7 cellular contexts compared by ENCODE assay signal in genomic region chr16:27200914-27201313, GRCh38. TPM values are rescaled to one million over a fixed set of nuclear protein-coding genes. Genes with fewer than 3 reads are reported as not detected.
A peak's percentile ranks its signal among the peaks of the same experiment; 100 is the strongest.
DNase-seq lines count a peak whose midpoint lies in the region; ATAC-seq and TF ChIP-seq lines count a peak whose summit lies in the region.
"Not testable (repeated sequence)": the region's sequence is repeated elsewhere in the genome, so short reads cannot be mapped to it uniquely, and the experiment has no call there.

No MANE protein-coding gene starts in this region.

- DNase-seq in CD8-positive, alpha-beta T cell; T-helper 17 cell; activated CD4-positive, alpha-beta memory T cell treated with anti-CD3 and anti-CD28 coated beads, Interleukin-2, amount 10 ng/mL, durations not matched to agents 7 days and 5 days; activated naive CD8-positive, alpha-beta T cell treated with anti-CD3 and anti-CD28 coated beads, Interleukin-2, amount 10 ng/mL, durations not matched to agents 7 days and 5 days; memory B cell (ENCODE audit: low spot score in 2 of 2); neural crest cell (ENCODE audit: low read depth, low spot score): not testable (repeated sequence)

- H3K9me3 Mint-ChIP-seq in CD8-positive, alpha-beta T cell; activated CD4-positive, alpha-beta memory T cell treated with anti-CD3 and anti-CD28 coated beads, Interleukin-2, amount 10 ng/mL, durations not matched to agents 7 days and 5 days; activated T-helper 17 cell treated with anti-CD3 and anti-CD28 coated beads, Interleukin-2, amount 50 U/mL, for 72 hours; activated naive CD8-positive, alpha-beta T cell treated with anti-CD3 and anti-CD28 coated beads, Interleukin-2, amount 10 ng/mL, durations not matched to agents 7 days and 5 days; memory B cell; neural crest cell: not testable (repeated sequence)

- peak overlapping the region; percentile 15 for H3K4me3 Mint-ChIP-seq in CD8-positive, alpha-beta T cell
- H3K4me3 Mint-ChIP-seq in T-helper 17 cell (peak overlapping the region; percentile 71), memory B cell (peak overlapping the region; percentile 6), neural crest cell (peak overlapping the region; percentile 72)
- H3K4me3 Mint-ChIP-seq in activated CD4-positive, alpha-beta memory T cell treated with anti-CD3 and anti-CD28 coated beads, Interleukin-2, amount 10 ng/mL, durations not matched to agents 7 days and 5 days; activated naive CD8-positive, alpha-beta T cell treated with anti-CD3 and anti-CD28 coated beads, Interleukin-2, amount 10 ng/mL, durations not matched to agents 7 days and 5 days: not testable (repeated sequence)
- H3K4me3 Mint-ChIP-seq in activated T-helper 17 cell treated with anti-CD3 and anti-CD28 coated beads, Interleukin-2, amount 50 U/mL, for 72 hours: peak overlapping the region; percentile 72

- intact Hi-C loops in CD8-positive, alpha-beta T cell (cut with DNase I, micrococcal nuclease): loop anchor here in 1 of 2 experiments (5.0 kb wide), 1 partner anchor 1011 kb away; the partner anchor contains the start of gene XPO6

- peaks cover 82% of the 10 kb centered on the region for H3K4me1 Mint-ChIP-seq in CD8-positive, alpha-beta T cell (ENCODE audit: low read depth)
- peaks cover 55% of the 10 kb centered on the region for H3K4me1 Mint-ChIP-seq in T-helper 17 cell
- peaks cover 79% of the 10 kb centered on the region for H3K4me1 Mint-ChIP-seq in activated CD4-positive, alpha-beta memory T cell treated with anti-CD3 and anti-CD28 coated beads, Interleukin-2, amount 10 ng/mL, durations not matched to agents 7 days and 5 days
- peaks cover 34% of the 10 kb centered on the region for H3K4me1 Mint-ChIP-seq in activated T-helper 17 cell treated with anti-CD3 and anti-CD28 coated beads, Interleukin-2, amount 50 U/mL, for 72 hours
- H3K4me1 Mint-ChIP-seq in activated naive CD8-positive, alpha-beta T cell treated with anti-CD3 and anti-CD28 coated beads, Interleukin-2, amount 10 ng/mL, durations not matched to agents 7 days and 5 days: peaks cover 54% of the 10 kb centered on the region
- peaks cover 33% of the 10 kb centered on the region for H3K4me1 Mint-ChIP-seq in memory B cell
- H3K4me1 Mint-ChIP-seq in neural crest cell: peaks cover 15% of the 10 kb centered on the region

- not testable (repeated sequence) for H3K9me3 ChIP-seq in CD8-positive, alpha-beta T cell (ENCODE audit: low read length); T-helper 17 cell (ENCODE audit: control insufficient read depth, low read length, poor library complexity, severe bottlenecking)

- peaks cover 79% of the 10 kb centered on the region for H3K4me1 ChIP-seq in CD8-positive, alpha-beta T cell (ENCODE audit: insufficient read depth, low read length)

- peak overlapping the region; percentile 96 for H3K27ac Mint-ChIP-seq in CD8-positive, alpha-beta T cell
- H3K27ac Mint-ChIP-seq in T-helper 17 cell: peak overlapping the region; percentile 87
- H3K27ac Mint-ChIP-seq in activated CD4-positive, alpha-beta memory T cell treated with anti-CD3 and anti-CD28 coated beads, Interleukin-2, amount 10 ng/mL, durations not matched to agents 7 days and 5 days: peak overlapping the region; percentile 95
- H3K27ac Mint-ChIP-seq in activated T-helper 17 cell treated with anti-CD3 and anti-CD28 coated beads, Interleukin-2, amount 50 U/mL, for 72 hours: peak overlapping the region; percentile 92
- peak overlapping the region; percentile 95 for H3K27ac Mint-ChIP-seq in activated naive CD8-positive, alpha-beta T cell treated with anti-CD3 and anti-CD28 coated beads, Interleukin-2, amount 10 ng/mL, durations not matched to agents 7 days and 5 days
- H3K27ac Mint-ChIP-seq in memory B cell; neural crest cell (ENCODE audit: unreplicated experiment): not testable (repeated sequence)

- not testable (repeated sequence) for H3K27ac ChIP-seq in CD8-positive, alpha-beta T cell (ENCODE audit: low read depth, low read length)

- not testable (repeated sequence) for H3K4me3 ChIP-seq in CD8-positive, alpha-beta T cell (ENCODE audit: low read depth, low read length)

- H3K36me3 Mint-ChIP-seq in CD8-positive, alpha-beta T cell; T-helper 17 cell (ENCODE audit: low read depth); activated T-helper 17 cell treated with anti-CD3 and anti-CD28 coated beads, Interleukin-2, amount 50 U/mL, for 72 hours (ENCODE audit: low read depth); memory B cell; neural crest cell (ENCODE audit: low read depth): not testable (repeated sequence)
- peaks cover 12% of the 10 kb centered on the region for H3K36me3 Mint-ChIP-seq in activated CD4-positive, alpha-beta memory T cell treated with anti-CD3 and anti-CD28 coated beads, Interleukin-2, amount 10 ng/mL, durations not matched to agents 7 days and 5 days (ENCODE audit: low read depth)
- peaks cover 12% of the 10 kb centered on the region for H3K36me3 Mint-ChIP-seq in activated naive CD8-positive, alpha-beta T cell treated with anti-CD3 and anti-CD28 coated beads, Interleukin-2, amount 10 ng/mL, durations not matched to agents 7 days and 5 days

- not testable (repeated sequence) for ATAC-seq in CD8-positive, alpha-beta T cell; T-helper 17 cell; activated T-helper 17 cell treated with anti-CD3 and anti-CD28 coated beads, Interleukin-2, amount 50 U/mL, for 72 hours (replicated peaks); activated naive CD8-positive, alpha-beta T cell treated with anti-CD3 and anti-CD28 coated beads, Interleukin-2, amount 10 ng/mL, durations not matched to agents 7 days and 5 days (ENCODE audit: low read depth); memory B cell (ENCODE audit: low read depth)

- POLR2A ChIA-PET in CD8-positive, alpha-beta T cell (lab: Charles Lee); activated CD4-positive, alpha-beta memory T cell treated with anti-CD3 and anti-CD28 coated beads, Interleukin-2, amount 10 ng/mL, durations not matched to agents 7 days and 5 days (lab: Charles Lee); activated naive CD8-positive, alpha-beta T cell treated with anti-CD3 and anti-CD28 coated beads, Interleukin-2, amount 10 ng/mL, durations not matched to agents 7 days and 5 days (lab: Charles Lee): not testable (repeated sequence)

- CTCF ChIA-PET in CD8-positive, alpha-beta T cell (lab: Charles Lee); activated CD4-positive, alpha-beta memory T cell treated with anti-CD3 and anti-CD28 coated beads, Interleukin-2, amount 10 ng/mL, durations not matched to agents 7 days and 5 days (lab: Charles Lee): not testable (repeated sequence)

- not testable (repeated sequence) for H3K27me3 ChIP-seq in CD8-positive, alpha-beta T cell (ENCODE audit: insufficient read depth, low read length)

- H3K27me3 Mint-ChIP-seq in CD8-positive, alpha-beta T cell (ENCODE audit: low read depth); T-helper 17 cell; activated CD4-positive, alpha-beta memory T cell treated with anti-CD3 and anti-CD28 coated beads, Interleukin-2, amount 10 ng/mL, durations not matched to agents 7 days and 5 days; activated T-helper 17 cell treated with anti-CD3 and anti-CD28 coated beads, Interleukin-2, amount 50 U/mL, for 72 hours; activated naive CD8-positive, alpha-beta T cell treated with anti-CD3 and anti-CD28 coated beads, Interleukin-2, amount 10 ng/mL, durations not matched to agents 7 days and 5 days; memory B cell: not testable (repeated sequence)
- H3K27me3 Mint-ChIP-seq in neural crest cell (ENCODE audit: low read depth): peaks cover 27% of the 10 kb centered on the region

- not testable (repeated sequence) for TF ChIP-seq CTCF in CD8-positive, alpha-beta T cell (IDR thresholded peaks at IDR 0.05); neural crest cell (conservative IDR thresholded peaks at IDR 0.05)

- not testable (repeated sequence) for H3K36me3 ChIP-seq in CD8-positive, alpha-beta T cell (ENCODE audit: insufficient read depth, low read length)

RNA-seq across cellular contexts. Expression of gene KDM8, which starts 2.4 kb away (rescaled TPM):
- 10 to 100 TPM; 17.6 to 22.6 TPM for total RNA-seq in CD8-positive, alpha-beta T cell
- total RNA-seq in T-helper 17 cell (10 to 100 TPM; 11.6 to 11.9 TPM), neural crest cell (15.6 and 16.3 TPM in 2 replicates)
- total RNA-seq in activated CD4-positive, alpha-beta memory T cell treated with anti-CD3 and anti-CD28 coated beads, Interleukin-2, amount 10 ng/mL, durations not matched to agents 7 days and 5 days: 10 to 100 TPM; 12.7 to 14.3 TPM
- 1 to 10 TPM; 7.7 to 9.1 TPM for total RNA-seq in activated T-helper 17 cell treated with anti-CD3 and anti-CD28 coated beads, Interleukin-2, amount 50 U/mL, for 72 hours
- 10 to 100 TPM; 20.1 to 21.8 TPM for total RNA-seq in activated naive CD8-positive, alpha-beta T cell treated with anti-CD3 and anti-CD28 coated beads, Interleukin-2, amount 10 ng/mL, durations not matched to agents 7 days and 5 days
